In genomic region chrX:150841466-150842197, GRCh38 we compare ENCODE assay signal across 13 cellular contexts. TPM values are rescaled to one million over a fixed set of nuclear protein-coding genes. Genes with fewer than 3 reads are reported as not detected.
A peak's percentile ranks its signal among the peaks of the same experiment; 100 is the strongest.
DNase-seq lines count a peak whose midpoint lies in the region; ATAC-seq, FAIRE-seq and TF ChIP-seq lines count a peak whose summit lies in the region.
"Had no signal": no experiment of that assay in that cellular context is flagged by ENCODE, and none has a peak within 500 bp of the region (broad histone marks: within the 10 kb centered on the region; RNA-seq: fewer than 3 reads in every experiment).

No MANE protein-coding gene starts in this region.

- H3K4me3 ChIP-seq in bronchial epithelial cell (ENCODE audit: low read depth, low read length): no peak overlapping the region
- no peak overlapping the region for H3K4me3 ChIP-seq in coronary artery
- H3K4me3 ChIP-seq: esophagus muscularis mucosa, thyroid gland had no signal

- no peak for FAIRE-seq in bronchial epithelial cell (lab: Jason Lieb, UNC)

- H3K27ac ChIP-seq in coronary artery: no peak overlapping the region
- H3K27ac ChIP-seq: esophagus muscularis mucosa, thyroid gland had no signal

- DNase-seq in EH (ENCODE audit: low read depth) (peak; percentile 43), NCI-H226 (peak; percentile 24), bronchial epithelial cell (ENCODE audit: low read depth) (peak; percentile 85), non-pigmented ciliary epithelial cell (ENCODE audit: low read depth) (peak; percentile 10), coronary artery (ENCODE audit: low spot score) (no peak), NCI-H2227 (lab: John Stamatoyannopoulos, UW; ENCODE audit: unreplicated experiment) (no peak)
- DNase-seq: NCI-H1694 treated with DMSO at 0.1 percent for 48 hours, Right ventricle myocardium superior, thyroid gland had no signal

- ATAC-seq in GM18870 (IDR thresholded peaks at IDR 0.05; ENCODE audit: unreplicated experiment): no peak
- no peak for ATAC-seq in GM19467 (IDR thresholded peaks at IDR 0.05; ENCODE audit: unreplicated experiment)
- ATAC-seq: WTC11 had no signal

- H3K27me3 ChIP-seq in bronchial epithelial cell (ENCODE audit: control insufficient read depth, insufficient read depth, low read length): no peaks in the 10 kb centered on the region
- H3K27me3 ChIP-seq: esophagus muscularis mucosa, thyroid gland had no signal

- no peaks in the 10 kb centered on the region for H3K36me3 ChIP-seq in bronchial epithelial cell (ENCODE audit: control insufficient read depth, insufficient read depth, low read length)
- H3K36me3 ChIP-seq: esophagus muscularis mucosa, thyroid gland had no signal

- TF ChIP-seq CTCF in bronchial epithelial cell (IDR thresholded peaks at IDR 0.05; ENCODE audit: insufficient read depth, low read length, severe bottlenecking): no peak
- TF ChIP-seq CTCF in coronary artery (IDR thresholded peaks at IDR 0.05): no peak

RNA-seq across cellular contexts. Expression of gene CD99L2, which starts 56.8 kb away (rescaled TPM):
- total RNA-seq in bronchial epithelial cell: 7.7 and 10.8 TPM in 2 replicates

Comparison
In these comparisons a context has a peak if more than half of its experiments do, and no peak if none do; other contexts are left out.
1. DNase-seq: peak in EH (single experiment), NCI-H226 (single experiment), bronchial epithelial cell (single experiment) and non-pigmented ciliary epithelial cell (single experiment); none in coronary artery (single experiment) and NCI-H2227 (single experiment).